ENCODE assay signal across 30 cellular contexts in the genomic region with DNA sequence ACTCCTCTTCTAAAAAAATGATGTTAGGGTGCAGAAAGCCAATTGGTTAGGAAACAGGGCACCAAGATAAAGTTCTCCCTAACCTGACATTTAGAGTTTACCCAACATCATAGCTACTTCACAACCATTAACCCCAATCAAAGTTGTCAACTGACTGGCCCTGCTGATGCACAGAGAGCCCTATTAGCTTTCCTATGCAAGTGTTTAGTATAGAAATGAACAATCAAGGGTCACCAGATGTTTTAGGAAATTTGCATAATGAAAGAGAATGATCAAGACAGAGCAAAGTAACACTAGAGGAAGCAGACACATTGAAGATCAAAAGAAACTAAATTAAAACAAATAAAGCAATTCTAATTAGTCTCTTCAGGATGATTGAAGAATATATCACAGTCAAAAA.
"Had no signal": no experiment of that assay in that cellular context is flagged by ENCODE, and none has a peak within 500 bp of the region (broad histone marks: within the 10 kb centered on the region; RNA-seq: fewer than 3 reads in every experiment).

No MANE protein-coding gene starts in this region.

- ATAC-seq: activated CD4-positive, alpha-beta T cell treated with anti-CD3 and anti-CD28 coated beads for 36 hours; activated CD8-positive, alpha-beta memory T cell treated with anti-CD3 and anti-CD28 coated beads, Interleukin-2, amount 10 ng/mL, durations not matched to agents 7 days and 5 days; activated CD8-positive, alpha-beta T cell treated with anti-CD3 and anti-CD28 coated beads, Interleukin-2, amount 10 ng/mL, durations not matched to agents 7 days and 5 days; activated naive CD8-positive, alpha-beta T cell treated with anti-CD3 and anti-CD28 coated beads, Interleukin-2, amount 50 U/mL, for 24 hours; body of pancreas had no signal

- DNase-seq: activated CD4-positive, alpha-beta memory T cell treated with anti-CD3 and anti-CD28 coated beads for 36 hours; activated CD4-positive, alpha-beta T cell treated with anti-CD3 and anti-CD28 coated beads for 36 hours; activated CD4-positive, alpha-beta T cell treated with anti-CD3 and anti-CD28 coated beads, Interleukin-2, amount 10 ng/mL, durations not matched to agents 24 days and 14 days; activated CD4-positive, CD25-positive, alpha-beta regulatory T cell; activated CD4-positive, CD25-positive, alpha-beta regulatory T cell treated with anti-CD3 and anti-CD28 coated beads, Interleukin-2, amount 50 U/mL, for 72 hours; activated CD8-positive, alpha-beta memory T cell treated with anti-CD3 and anti-CD28 coated beads, Interleukin-2, amount 10 ng/mL, durations not matched to agents 7 days and 5 days; activated CD8-positive, alpha-beta memory T cell treated with anti-CD3 and anti-CD28 coated beads, Interleukin-2, amount 50 U/mL, for 4 hours; activated CD8-positive, alpha-beta T cell treated with anti-CD3 and anti-CD28 coated beads, Interleukin-2, amount 10 ng/mL, durations not matched to agents 7 days and 5 days; activated effector memory CD4-positive, alpha-beta T cell treated with anti-CD3 and anti-CD28 coated beads, Interleukin-2, amount 50 U/mL, for 16 hours; activated naive CD4-positive, alpha-beta T cell treated with anti-CD3 and anti-CD28 coated beads for 36 hours; activated naive CD8-positive, alpha-beta T cell treated with anti-CD3 and anti-CD28 coated beads for 36 hours; activated naive CD8-positive, alpha-beta T cell treated with anti-CD3 and anti-CD28 coated beads, Interleukin-2, amount 50 U/mL, for 24 hours; activated T-cell treated with anti-CD3 and anti-CD28 coated beads, Interleukin-2, amount 50 U/mL, for 1 hour; activated T-cell treated with anti-CD3 and anti-CD28 coated beads, Interleukin-2, amount 50 U/mL, for 48 hours; adrenal gland; amygdala; aorta; body of pancreas; caudate nucleus; effector CD8-positive, alpha-beta T cell; esophagus squamous epithelium; head of caudate nucleus; T-helper 2 cell had no signal

- H3K4me3 ChIP-seq: adrenal gland, body of pancreas, esophagus squamous epithelium had no signal

- H3K36me3 Mint-ChIP-seq: activated CD4-positive, alpha-beta memory T cell treated with anti-CD3 and anti-CD28 coated beads for 36 hours; activated CD8-positive, alpha-beta memory T cell treated with anti-CD3 and anti-CD28 coated beads, Interleukin-2, amount 10 ng/mL, durations not matched to agents 7 days and 5 days; activated naive CD4-positive, alpha-beta T cell treated with anti-CD3 and anti-CD28 coated beads, Interleukin-2, amount 50 U/mL, for 24 hours; activated naive CD8-positive, alpha-beta T cell treated with anti-CD3 and anti-CD28 coated beads for 36 hours had no signal

- H3K4me1 ChIP-seq: adrenal gland, esophagus squamous epithelium had no signal

- H3K9me3 Mint-ChIP-seq: activated CD4-positive, alpha-beta T cell treated with anti-CD3 and anti-CD28 coated beads, Interleukin-2, amount 10 ng/mL, durations not matched to agents 24 days and 14 days; activated naive CD8-positive, alpha-beta T cell treated with anti-CD3 and anti-CD28 coated beads for 36 hours; activated naive CD8-positive, alpha-beta T cell treated with anti-CD3 and anti-CD28 coated beads, Interleukin-2, amount 50 U/mL, for 24 hours; activated T-helper 1 cell treated with anti-CD3 and anti-CD28 coated beads, Interleukin-12 subunit alpha, Interleukin-12 subunit beta, Interleukin-2, Interleukin-4 antibody, amounts not matched to agents 30 ng/mL and 10 ng/mL and 1 ng/mL, durations not matched to agents 14 hours and 24 hours and 36 hours; activated T-helper 2 cell treated with anti-CD3 and anti-CD28 coated beads, Interferon-gamma antibody, Interleukin-2, Interleukin-4, amounts not matched to agents 10 μg/mL and 5 μg/mL and 100 μg/mL, durations not matched to agents 14 hours and 24 hours and 36 hours had no signal

- FAIRE-seq: colon, endometrium, endothelial cell of umbilical vein had no signal

- H3K27ac Mint-ChIP-seq: activated CD4-positive, alpha-beta memory T cell treated with anti-CD3 and anti-CD28 coated beads for 36 hours; activated CD4-positive, alpha-beta T cell treated with anti-CD3 and anti-CD28 coated beads for 36 hours; activated CD4-positive, alpha-beta T cell treated with anti-CD3 and anti-CD28 coated beads, Interleukin-2, amount 10 ng/mL, durations not matched to agents 24 days and 14 days; activated CD8-positive, alpha-beta memory T cell treated with anti-CD3 and anti-CD28 coated beads, Interleukin-2, amount 10 ng/mL, durations not matched to agents 7 days and 5 days; activated CD8-positive, alpha-beta T cell treated with anti-CD3 and anti-CD28 coated beads, Interleukin-2, amount 10 ng/mL, durations not matched to agents 7 days and 5 days; activated naive CD4-positive, alpha-beta T cell treated with anti-CD3 and anti-CD28 coated beads for 36 hours; activated naive CD4-positive, alpha-beta T cell treated with anti-CD3 and anti-CD28 coated beads, Interleukin-2, amount 50 U/mL, for 24 hours; activated naive CD8-positive, alpha-beta T cell treated with anti-CD3 and anti-CD28 coated beads for 36 hours; activated naive CD8-positive, alpha-beta T cell treated with anti-CD3 and anti-CD28 coated beads, Interleukin-2, amount 50 U/mL, for 24 hours; activated T-helper 1 cell treated with anti-CD3 and anti-CD28 coated beads, Interleukin-12 subunit alpha, Interleukin-12 subunit beta, Interleukin-2, Interleukin-4 antibody, amounts not matched to agents 30 ng/mL and 10 ng/mL and 1 ng/mL, durations not matched to agents 14 hours and 24 hours and 36 hours; activated T-helper 2 cell treated with anti-CD3 and anti-CD28 coated beads, Interferon-gamma antibody, Interleukin-2, Interleukin-4, amounts not matched to agents 10 μg/mL and 5 μg/mL and 100 μg/mL, durations not matched to agents 14 hours and 24 hours and 36 hours had no signal

- H3K27me3 ChIP-seq: adrenal gland, body of pancreas, esophagus squamous epithelium had no signal

- H3K4me3 Mint-ChIP-seq: activated CD4-positive, alpha-beta memory T cell treated with anti-CD3 and anti-CD28 coated beads for 36 hours; activated CD4-positive, alpha-beta T cell treated with anti-CD3 and anti-CD28 coated beads for 36 hours; activated CD4-positive, alpha-beta T cell treated with anti-CD3 and anti-CD28 coated beads, Interleukin-2, amount 10 ng/mL, durations not matched to agents 24 days and 14 days; activated CD8-positive, alpha-beta memory T cell treated with anti-CD3 and anti-CD28 coated beads, Interleukin-2, amount 10 ng/mL, durations not matched to agents 7 days and 5 days; activated CD8-positive, alpha-beta T cell treated with anti-CD3 and anti-CD28 coated beads, Interleukin-2, amount 10 ng/mL, durations not matched to agents 7 days and 5 days; activated naive CD4-positive, alpha-beta T cell treated with anti-CD3 and anti-CD28 coated beads for 36 hours; activated naive CD4-positive, alpha-beta T cell treated with anti-CD3 and anti-CD28 coated beads, Interleukin-2, amount 50 U/mL, for 24 hours; activated naive CD8-positive, alpha-beta T cell treated with anti-CD3 and anti-CD28 coated beads for 36 hours; activated naive CD8-positive, alpha-beta T cell treated with anti-CD3 and anti-CD28 coated beads, Interleukin-2, amount 50 U/mL, for 24 hours; activated T-helper 1 cell treated with anti-CD3 and anti-CD28 coated beads, Interleukin-12 subunit alpha, Interleukin-12 subunit beta, Interleukin-2, Interleukin-4 antibody, amounts not matched to agents 30 ng/mL and 10 ng/mL and 1 ng/mL, durations not matched to agents 14 hours and 24 hours and 36 hours had no signal

- H3K4me1 Mint-ChIP-seq: activated CD4-positive, alpha-beta T cell treated with anti-CD3 and anti-CD28 coated beads for 36 hours; activated CD4-positive, alpha-beta T cell treated with anti-CD3 and anti-CD28 coated beads, Interleukin-2, amount 10 ng/mL, durations not matched to agents 24 days and 14 days; activated CD8-positive, alpha-beta memory T cell treated with anti-CD3 and anti-CD28 coated beads, Interleukin-2, amount 10 ng/mL, durations not matched to agents 7 days and 5 days; activated naive CD4-positive, alpha-beta T cell treated with anti-CD3 and anti-CD28 coated beads, Interleukin-2, amount 50 U/mL, for 24 hours; activated naive CD8-positive, alpha-beta T cell treated with anti-CD3 and anti-CD28 coated beads for 36 hours; activated naive CD8-positive, alpha-beta T cell treated with anti-CD3 and anti-CD28 coated beads, Interleukin-2, amount 50 U/mL, for 24 hours had no signal

- H3K36me3 ChIP-seq: adrenal gland, esophagus squamous epithelium had no signal

- H3K27ac ChIP-seq: adrenal gland, body of pancreas, epithelial cell of prostate, esophagus squamous epithelium had no signal

- H3K9me3 ChIP-seq: adrenal gland, body of pancreas, esophagus squamous epithelium had no signal

- H3K27me3 Mint-ChIP-seq: activated CD4-positive, alpha-beta memory T cell treated with anti-CD3 and anti-CD28 coated beads for 36 hours; activated CD4-positive, alpha-beta T cell treated with anti-CD3 and anti-CD28 coated beads, Interleukin-2, amount 10 ng/mL, durations not matched to agents 24 days and 14 days; activated CD8-positive, alpha-beta memory T cell treated with anti-CD3 and anti-CD28 coated beads, Interleukin-2, amount 10 ng/mL, durations not matched to agents 7 days and 5 days; activated naive CD4-positive, alpha-beta T cell treated with anti-CD3 and anti-CD28 coated beads, Interleukin-2, amount 50 U/mL, for 24 hours; activated naive CD8-positive, alpha-beta T cell treated with anti-CD3 and anti-CD28 coated beads, Interleukin-2, amount 50 U/mL, for 24 hours had no signal
